ENCODE assay signal across 15 cellular contexts in the genomic region with DNA sequence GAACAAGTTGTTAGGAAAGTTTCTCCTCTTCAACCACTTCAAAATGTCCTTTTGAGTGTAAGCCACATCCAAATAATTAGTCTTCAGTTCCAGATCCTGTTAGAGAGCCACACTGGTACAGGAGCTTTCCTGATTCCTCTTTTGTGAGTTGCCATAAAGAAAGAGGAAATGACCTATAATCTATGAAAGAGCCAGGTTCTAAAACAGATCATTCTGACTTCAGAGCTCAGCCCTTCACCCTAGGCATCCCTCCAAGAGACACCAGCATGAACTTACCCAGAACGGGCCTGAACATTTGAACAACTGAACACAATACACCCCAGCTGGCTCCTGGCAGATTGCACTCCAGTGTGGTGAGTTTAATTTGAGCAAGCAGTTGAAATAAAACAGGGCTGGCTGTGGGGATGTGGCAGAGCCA. TPM values are rescaled to one million over a fixed set of nuclear protein-coding genes. Genes with fewer than 3 reads are reported as not detected.
DNase-seq lines count a peak whose midpoint lies in the region; ATAC-seq, FAIRE-seq and TF ChIP-seq lines count a peak whose summit lies in the region.
"Had no signal": no experiment of that assay in that cellular context is flagged by ENCODE, and none has a peak within 500 bp of the region (broad histone marks: within the 10 kb centered on the region; RNA-seq: fewer than 3 reads in every experiment).

No MANE protein-coding gene starts in this region.

- TF ChIP-seq CTCF in liver (IDR thresholded peaks at IDR 0.05; ENCODE audit: low read depth, low read length, missing input control) (no peak), HepG2 (CRISPR knock-in tag; IDR thresholded peaks at IDR 0.05) (no peak), choroid plexus epithelial cell (conservative IDR thresholded peaks at IDR 0.05; ENCODE audit: low read depth, low read length) (no peak)

- peaks cover 0 to 4% (median 2%) of the 10 kb centered on the region in 4 donors for H3K36me3 ChIP-seq in liver (ENCODE audit: control insufficient read depth in 4 of 4, insufficient read depth in 3 of 4, low read depth in 1 of 4, low read length in 3 of 4)
- no peaks in the 10 kb centered on the region for H3K36me3 ChIP-seq in HepG2 (replicated peaks in 1 of 2; ENCODE audit: control insufficient read depth in 1 of 2, insufficient read depth in 2 of 2, low read length in 2 of 2)

- TF ChIP-seq RAD21 in liver (IDR thresholded peaks at IDR 0.05), result peak; percentile 24 to 34
- no peak for TF ChIP-seq RAD21 in HepG2 (CRISPR knock-in tag; IDR thresholded peaks at IDR 0.05)

- TF ChIP-seq POLR2A in HepG2 (IDR thresholded peaks at IDR 0.05; ENCODE audit: insufficient read depth in 1 of 2, low read depth in 2 of 2, low read length in 2 of 2), result no peak

- no peaks in the 10 kb centered on the region for H3K79me2 ChIP-seq in HepG2 (ENCODE audit: insufficient read depth, low read length)

- 39% methylated on average over 1 of the region's 1 CpG for WGBS in liver
- 0% methylated on average over 1 of the region's 1 CpG for WGBS in HepG2 (ENCODE audit: low lambda C conversion rate)

- H3K4me3 ChIP-seq in liver (ENCODE audit: low read depth in 1 of 3, low read length in 3 of 3) (no peak overlapping the region), HepG2 (replicated peaks in 1 of 3; ENCODE audit: insufficient read depth in 1 of 3, low read depth in 2 of 3, low read length in 3 of 3) (no peak overlapping the region), choroid plexus epithelial cell (ENCODE audit: low read depth, low read length) (no peak overlapping the region)

- H3K27me3 ChIP-seq in liver (ENCODE audit: control insufficient read depth in 4 of 4, insufficient read depth in 4 of 4, low read length in 3 of 4), result no peaks in the 10 kb centered on the region
- H3K27me3 ChIP-seq in HepG2 (ENCODE audit: control insufficient read depth in 1 of 2, insufficient read depth in 2 of 2, low read length in 2 of 2), result no peaks in the 10 kb centered on the region

- peaks cover 3 to 6% (median 6%) of the 10 kb centered on the region in 4 donors for H3K4me1 ChIP-seq in liver (ENCODE audit: control insufficient read depth in 4 of 4, insufficient read depth in 4 of 4, low read length in 3 of 4)
- H3K4me1 ChIP-seq in HepG2 (ENCODE audit: insufficient read depth, low read length), result no peaks in the 10 kb centered on the region

- H3K27ac ChIP-seq in liver (ENCODE audit: low read depth in 1 of 2, low read length in 2 of 2) (no peak overlapping the region), HepG2 (ENCODE audit: extremely low read length, insufficient read depth, low read length) (no peak overlapping the region)

- BruUV-seq in HepG2 (replicated peaks; lab: Mats Ljungman, UMichigan), result no TSS peak

- H4K20me1 ChIP-seq in HepG2 (ENCODE audit: insufficient read depth, low read length), result no peaks in the 10 kb centered on the region

- DNase-seq in HepG2 (ENCODE audit: low spot score) (no peak), choroid plexus epithelial cell (ENCODE audit: low read depth) (peak; percentile 41), DMS53 (lab: John Stamatoyannopoulos, UW) (no peak), cerebellar nuclear complex (lab: John Stamatoyannopoulos, UW) (no peak), T-helper 9 cell (no peak), LoVo (ENCODE audit: low spot score) (no peak)
- DNase-seq: ACHN; activated T-cell treated with anti-CD3 and anti-CD28 coated beads, Interleukin-2, amount 50 U/mL, for 1 hour; H7; midbrain; NCI-H524; right cardiac atrium had no signal

- intact Hi-C loops in HepG2 (cut with micrococcal nuclease; ENCODE audit: unreplicated experiment), result loop anchor here (10.0 kb wide), 1 partner anchor 59 kb away; no protein-coding TSS in a partner anchor

- H3K9me3 ChIP-seq in liver (ENCODE audit: control insufficient read depth in 4 of 4, low read length in 3 of 4), result peaks cover 0 to 2% (median 0%) of the 10 kb centered on the region in 4 donors
- H3K9me3 ChIP-seq in HepG2 (ENCODE audit: low read length), result no peaks in the 10 kb centered on the region

- POLR2A ChIA-PET in HepG2 (lab: Yijun Ruan, JAX), result no interaction called here

- in situ Hi-C loops in HepG2 (cut with HindIII; ENCODE audit: extremely low pct_ligation_motif_present, low pct_unique_long_range_greater_than_20kb), result no loop called here

- ATAC-seq in HepG2, result no peak
- peak; percentile 43 for ATAC-seq in HG03066 (IDR thresholded peaks at IDR 0.05; ENCODE audit: low read depth, unreplicated experiment)

- FAIRE-seq in HepG2 (lab: Jason Lieb, UNC), result no peak

- H2AFZ ChIP-seq in HepG2 (ENCODE audit: low read length), result no peak overlapping the region

- no peak overlapping the region for H3K9ac ChIP-seq in liver (ENCODE audit: low read depth in 1 of 2, low read length in 2 of 2)
- no peak overlapping the region for H3K9ac ChIP-seq in HepG2 (ENCODE audit: insufficient read depth, low read depth, low read length)

- TF ChIP-seq EP300 in HepG2 (IDR thresholded peaks at IDR 0.05; ENCODE audit: low read depth in 2 of 2, low read length in 2 of 2) (no peak), HepG2 (CRISPR knock-in tag; IDR thresholded peaks at IDR 0.05; ENCODE audit: borderline replicate concordance) (no peak)

- CTCF ChIA-PET in HepG2 (lab: Yijun Ruan, JAX; ENCODE audit: low intra/inter-chr PET ratio, low total read pairs), result no interaction called here

- H3K4me2 ChIP-seq in HepG2 (ENCODE audit: low read depth, low read length), result no peak overlapping the region

TF ChIP-seq in liver, 16 proteins besides CTCF, POLR2A, EP300 and RAD21 (continues in another document):
- TF ChIP-seq FOXA2 (IDR thresholded peaks at IDR 0.05), result no peak
- no peak for TF ChIP-seq RXRA (IDR thresholded peaks at IDR 0.05)
- no peak for TF ChIP-seq GABPA (IDR thresholded peaks at IDR 0.05 in 1 of 2, conservative IDR thresholded peaks at IDR 0.05 in 1 of 2)
- TF ChIP-seq, protein P1, sequence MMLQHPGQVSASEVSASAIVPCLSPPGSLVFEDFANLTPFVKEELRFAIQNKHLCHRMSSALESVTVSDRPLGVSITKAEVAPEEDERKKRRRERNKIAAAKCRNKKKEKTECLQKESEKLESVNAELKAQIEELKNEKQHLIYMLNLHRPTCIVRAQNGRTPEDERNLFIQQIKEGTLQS (IDR thresholded peaks at IDR 0.05), result no peak
- TF ChIP-seq HNF4A (conservative IDR thresholded peaks at IDR 0.05), result peak in 1 of 2 donors; percentile 15

TF ChIP-seq in HepG2, 621 proteins besides CTCF, POLR2A, EP300 and RAD21 (continues in another document):
- TF ChIP-seq PRPF4 (IDR thresholded peaks at IDR 0.05; ENCODE audit: low read depth, low read length, poor library complexity, severe bottlenecking), result no peak
- no peak for TF ChIP-seq ZNF180 (CRISPR knock-in tag; IDR thresholded peaks at IDR 0.05; ENCODE audit: borderline replicate concordance, low read depth)
- no peak for TF ChIP-seq ZNF737 (CRISPR knock-in tag; IDR thresholded peaks at IDR 0.05; ENCODE audit: borderline replicate concordance)
- no peak for TF ChIP-seq KDM4B (CRISPR knock-in tag; IDR thresholded peaks at IDR 0.05)
- TF ChIP-seq SSRP1 (CRISPR knock-in tag; IDR thresholded peaks at IDR 0.05), result no peak
- TF ChIP-seq KAT7 (CRISPR knock-in tag; IDR thresholded peaks at IDR 0.05; ENCODE audit: borderline replicate concordance), result no peak
- TF ChIP-seq PTBP1 (IDR thresholded peaks at IDR 0.05; ENCODE audit: low read depth, low read length, poor library complexity, severe bottlenecking), result no peak
- no peak for TF ChIP-seq ZFP90 (CRISPR knock-in tag; IDR thresholded peaks at IDR 0.05; ENCODE audit: borderline replicate concordance)
- no peak for TF ChIP-seq ZBTB39 (CRISPR knock-in tag; IDR thresholded peaks at IDR 0.05)
- TF ChIP-seq GLI4 (CRISPR knock-in tag; IDR thresholded peaks at IDR 0.05; ENCODE audit: borderline replicate concordance), result no peak
- TF ChIP-seq HOXA3 (CRISPR knock-in tag; IDR thresholded peaks at IDR 0.05), result no peak

RNA-seq across cellular contexts. Expression of gene SLC1A1, which starts 25.7 kb away (rescaled TPM):
- 10 to 100 TPM in 1 of 2 donors, under 1 TPM in 1; 0.33 to 86.0 TPM for total RNA-seq in liver
- 10 to 100 TPM; 24.3 to 42.2 TPM for polyA plus RNA-seq in liver
- total RNA-seq in HepG2 (2016; rRNA removed; fragmentation: Illumina TruSeq; extraction: Trizol), result not detected in 2 replicates
- total RNA-seq in HepG2 (2016; cell fraction: cytosol; rRNA removed; fragmentation: Illumina TruSeq; extraction: Trizol; ENCODE audit: low read depth), result not detected in 2 replicates
- total RNA-seq in HepG2 (2016; cell fraction: insoluble cytoplasmic fraction; rRNA removed; fragmentation: Illumina TruSeq; extraction: Trizol), result not detected in 2 replicates
- total RNA-seq in HepG2 (2016; cell fraction: membrane; rRNA removed; fragmentation: Illumina TruSeq; extraction: Trizol), result not detected in 2 replicates
- not detected in 2 replicates for total RNA-seq in HepG2 (2016; cell fraction: nucleus; rRNA removed; fragmentation: Illumina TruSeq; extraction: Trizol)
- polyA plus RNA-seq in HepG2 (2011; rRNA removed), result not detected in 2 replicates
- polyA plus RNA-seq in HepG2 (2011; cell fraction: cytosol; rRNA removed), result not detected in 2 replicates
- not detected in 2 replicates for polyA plus RNA-seq in HepG2 (2011; cell fraction: nucleus; rRNA removed)
- polyA plus RNA-seq in HepG2 (2012), result not detected in 2 replicates
- not detected in 2 replicates for polyA plus RNA-seq in HepG2 (2016; cell fraction: cytosol; fragmentation: Illumina TruSeq; extraction: Trizol; ENCODE audit: low read depth)
- polyA plus RNA-seq in HepG2 (2016; cell fraction: insoluble cytoplasmic fraction; fragmentation: Illumina TruSeq; extraction: Trizol; ENCODE audit: low read depth), result not detected in 2 replicates
- not detected in 2 replicates for polyA plus RNA-seq in HepG2 (2016; cell fraction: membrane; fragmentation: Illumina TruSeq; extraction: Trizol; ENCODE audit: low read depth)
- not detected in 2 replicates for polyA plus RNA-seq in HepG2 (2016; cell fraction: nucleus; fragmentation: Illumina TruSeq; extraction: Trizol; ENCODE audit: insufficient read depth, low read depth)
- polyA minus RNA-seq in HepG2 (2011; rRNA and poly(A)+ RNA removed; ENCODE audit: low replicate concordance), result 10.5 TPM in 1 of 2 replicates, not detected in the other
- polyA minus RNA-seq in HepG2 (2011; cell fraction: cytosol; rRNA and poly(A)+ RNA removed), result not detected in 2 replicates
- not detected in 2 replicates for polyA minus RNA-seq in HepG2 (2011; cell fraction: nucleus; rRNA and poly(A)+ RNA removed)
- total RNA-seq: T-helper 2 cell treated with Interferon-gamma antibody and Interleukin-4, amounts not matched to agents 100 ng/mL and 5 ng/mL, for 36 hours had no signal
